1 cellular context compared by ENCODE assay signal in the genomic region with DNA sequence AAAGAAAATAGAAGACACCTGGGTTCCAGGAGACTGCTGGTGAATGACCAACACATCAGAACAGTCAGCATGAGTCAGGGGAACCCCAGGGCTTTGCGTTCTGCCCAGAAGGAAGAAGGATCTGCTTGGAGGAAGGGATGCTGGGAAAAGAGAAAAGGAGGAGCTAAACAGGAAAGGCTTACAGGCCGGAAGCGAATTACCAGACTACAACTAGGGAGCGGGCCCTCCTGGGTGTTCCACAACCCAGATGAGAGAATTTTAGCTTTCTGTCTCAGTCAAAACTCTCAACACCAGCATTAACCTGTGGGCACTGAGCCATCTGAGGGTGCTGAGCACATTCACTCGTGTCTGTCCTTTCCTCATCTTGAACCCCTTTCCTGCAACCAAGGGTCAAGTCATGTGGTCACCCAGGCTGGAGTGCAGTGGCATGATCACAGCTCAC.
A peak's percentile ranks its signal among the peaks of the same experiment; 100 is the strongest.
TF ChIP-seq lines count a peak whose summit lies in the region.

No MANE protein-coding gene starts in this region.

TF ChIP-seq in SK-N-SH, 30 proteins besides CTCF, POLR2A, EP300 and RAD21 (continued from another document):
- TF ChIP-seq, protein P1, sequence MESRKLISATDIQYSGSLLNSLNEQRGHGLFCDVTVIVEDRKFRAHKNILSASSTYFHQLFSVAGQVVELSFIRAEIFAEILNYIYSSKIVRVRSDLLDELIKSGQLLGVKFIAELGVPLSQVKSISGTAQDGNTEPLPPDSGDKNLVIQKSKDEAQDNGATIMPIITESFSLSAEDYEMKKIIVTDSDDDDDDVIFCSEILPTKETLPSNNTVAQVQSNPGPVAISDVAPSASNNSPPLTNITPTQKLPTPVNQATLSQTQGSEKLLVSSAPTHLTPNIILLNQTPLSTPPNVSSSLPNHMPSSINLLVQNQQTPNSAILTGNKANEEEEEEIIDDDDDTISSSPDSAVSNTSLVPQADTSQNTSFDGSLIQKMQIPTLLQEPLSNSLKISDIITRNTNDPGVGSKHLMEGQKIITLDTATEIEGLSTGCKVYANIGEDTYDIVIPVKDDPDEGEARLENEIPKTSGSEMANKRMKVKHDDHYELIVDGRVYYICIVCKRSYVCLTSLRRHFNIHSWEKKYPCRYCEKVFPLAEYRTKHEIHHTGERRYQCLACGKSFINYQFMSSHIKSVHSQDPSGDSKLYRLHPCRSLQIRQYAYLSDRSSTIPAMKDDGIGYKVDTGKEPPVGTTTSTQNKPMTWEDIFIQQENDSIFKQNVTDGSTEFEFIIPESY (IDR thresholded peaks at IDR 0.05; ENCODE audit: borderline replicate concordance, low read depth), result no peak
- TF ChIP-seq, protein P2, sequence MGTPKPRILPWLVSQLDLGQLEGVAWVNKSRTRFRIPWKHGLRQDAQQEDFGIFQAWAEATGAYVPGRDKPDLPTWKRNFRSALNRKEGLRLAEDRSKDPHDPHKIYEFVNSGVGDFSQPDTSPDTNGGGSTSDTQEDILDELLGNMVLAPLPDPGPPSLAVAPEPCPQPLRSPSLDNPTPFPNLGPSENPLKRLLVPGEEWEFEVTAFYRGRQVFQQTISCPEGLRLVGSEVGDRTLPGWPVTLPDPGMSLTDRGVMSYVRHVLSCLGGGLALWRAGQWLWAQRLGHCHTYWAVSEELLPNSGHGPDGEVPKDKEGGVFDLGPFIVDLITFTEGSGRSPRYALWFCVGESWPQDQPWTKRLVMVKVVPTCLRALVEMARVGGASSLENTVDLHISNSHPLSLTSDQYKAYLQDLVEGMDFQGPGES (IDR thresholded peaks at IDR 0.05; ENCODE audit: low read depth, low read length), result no peak
- peak; percentile 89 for TF ChIP-seq TCF12 (IDR thresholded peaks at IDR 0.05)
- TF ChIP-seq MEF2A (IDR thresholded peaks at IDR 0.05; ENCODE audit: borderline replicate concordance, low read depth), result no peak
- no peak for TF ChIP-seq RFX5 (IDR thresholded peaks at IDR 0.05; ENCODE audit: low read length)
- TF ChIP-seq, protein P3, sequence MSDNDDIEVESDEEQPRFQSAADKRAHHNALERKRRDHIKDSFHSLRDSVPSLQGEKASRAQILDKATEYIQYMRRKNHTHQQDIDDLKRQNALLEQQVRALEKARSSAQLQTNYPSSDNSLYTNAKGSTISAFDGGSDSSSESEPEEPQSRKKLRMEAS (IDR thresholded peaks at IDR 0.05; ENCODE audit: low read depth), result peak; percentile 70
- TF ChIP-seq JUND (IDR thresholded peaks at IDR 0.05), result peak; percentile 84
- TF ChIP-seq FOSL2 (IDR thresholded peaks at IDR 0.05; ENCODE audit: borderline replicate concordance, low read depth), result peak; percentile 93
- peak; percentile 73; the same call in 1 of the 2 replicates for TF ChIP-seq POLR2AphosphoS5 (IDR thresholded peaks at IDR 0.05; ENCODE audit: low read depth, low read length)
- TF ChIP-seq SMC3 (IDR thresholded peaks at IDR 0.05; ENCODE audit: low read depth, low read length), result no peak
- peak; percentile 59; the same call in 1 of the 2 replicates for TF ChIP-seq RXRA (IDR thresholded peaks at IDR 0.05; ENCODE audit: borderline replicate concordance, low read depth)
- TF ChIP-seq GATA2 (CRISPR knock-in tag; IDR thresholded peaks at IDR 0.05), result no peak
- TF ChIP-seq, protein P4, sequence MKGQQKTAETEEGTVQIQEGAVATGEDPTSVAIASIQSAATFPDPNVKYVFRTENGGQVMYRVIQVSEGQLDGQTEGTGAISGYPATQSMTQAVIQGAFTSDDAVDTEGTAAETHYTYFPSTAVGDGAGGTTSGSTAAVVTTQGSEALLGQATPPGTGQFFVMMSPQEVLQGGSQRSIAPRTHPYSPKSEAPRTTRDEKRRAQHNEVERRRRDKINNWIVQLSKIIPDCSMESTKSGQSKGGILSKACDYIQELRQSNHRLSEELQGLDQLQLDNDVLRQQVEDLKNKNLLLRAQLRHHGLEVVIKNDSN (IDR thresholded peaks at IDR 0.05; ENCODE audit: borderline replicate concordance, low read depth), result no peak
- peak; percentile 49; the same call in 1 of the 2 replicates for TF ChIP-seq ELF1 (IDR thresholded peaks at IDR 0.05)
- no peak for TF ChIP-seq FOXM1 (IDR thresholded peaks at IDR 0.05; ENCODE audit: low read depth)
